In genomic region chr16:20878682-20879147, GRCh38 we compare ENCODE assay signal across 10 cellular contexts. TPM values are rescaled to one million over a fixed set of nuclear protein-coding genes. Genes with fewer than 3 reads are reported as not detected.
DNase-seq lines count a peak whose midpoint lies in the region; ATAC-seq and TF ChIP-seq lines count a peak whose summit lies in the region.
"Had no signal": no experiment of that assay in that cellular context is flagged by ENCODE, and none has a peak within 500 bp of the region (broad histone marks: within the 10 kb centered on the region; RNA-seq: fewer than 3 reads in every experiment).

No MANE protein-coding gene starts in this region.

- H3K36me3 ChIP-seq in heart right ventricle: no peaks in the 10 kb centered on the region

- peak; percentile 3 for ATAC-seq in GM19452 (IDR thresholded peaks at IDR 0.05; ENCODE audit: unreplicated experiment)
- peak; percentile 26 to 94 (median 80) for ATAC-seq in heart right ventricle
- peak; percentile 58 for ATAC-seq in stimulated activated effector memory CD8-positive, alpha-beta T cell treated with anti-CD3 and anti-CD28 coated beads, Interleukin-12 subunit alpha, Interleukin-12 subunit beta, amount 100 ng/mL, for 72 hours
- ATAC-seq in HG03521 (IDR thresholded peaks at IDR 0.05; ENCODE audit: unreplicated experiment): no peak

- H3K27me3 ChIP-seq in heart right ventricle: no peaks in the 10 kb centered on the region

- no peaks in the 10 kb centered on the region for H3K9me3 ChIP-seq in heart right ventricle

- H3K27ac Mint-ChIP-seq in stimulated activated effector memory CD8-positive, alpha-beta T cell treated with anti-CD3 and anti-CD28 coated beads, Interleukin-12 subunit alpha, Interleukin-12 subunit beta, amount 100 ng/mL, for 72 hours: peak overlapping the region; percentile 84

- WGBS in heart right ventricle, 2 donors: 40 to 64% methylated on average over 5 of the region's 5 CpGs

- intact Hi-C loops in heart right ventricle (cut with DNase I): no loop called here

- no peaks in the 10 kb centered on the region for H3K9me3 Mint-ChIP-seq in stimulated activated effector memory CD8-positive, alpha-beta T cell treated with anti-CD3 and anti-CD28 coated beads, Interleukin-12 subunit alpha, Interleukin-12 subunit beta, amount 100 ng/mL, for 72 hours

- peaks cover 36% of the 10 kb centered on the region for H3K36me3 Mint-ChIP-seq in stimulated activated effector memory CD8-positive, alpha-beta T cell treated with anti-CD3 and anti-CD28 coated beads, Interleukin-12 subunit alpha, Interleukin-12 subunit beta, amount 100 ng/mL, for 72 hours

- H3K4me3 Mint-ChIP-seq in stimulated activated effector memory CD8-positive, alpha-beta T cell treated with anti-CD3 and anti-CD28 coated beads, Interleukin-12 subunit alpha, Interleukin-12 subunit beta, amount 100 ng/mL, for 72 hours: peak overlapping the region; percentile 60

- H3K4me1 ChIP-seq in heart right ventricle: peaks cover 8 to 85% (median 63%) of the 10 kb centered on the region in 9 donors

- H3K4me3 ChIP-seq in WI38 (ENCODE audit: low read depth, low read length) (peak overlapping the region; percentile 24; the same call in 1 of the 2 replicates), heart right ventricle (peak overlapping the region in 1 of 10 donors; percentile 0)
- H3K4me3 ChIP-seq: SK-N-MC had no signal

- TF ChIP-seq CTCF in WI38 (IDR thresholded peaks at IDR 0.05; ENCODE audit: low read depth, low read length) (no peak), heart right ventricle (IDR thresholded peaks at IDR 0.05) (no peak)

- DNase-seq in heart right ventricle (no peak), mucosa of gallbladder (ENCODE audit: low spot score) (no peak), NK-92 (lab: John Stamatoyannopoulos, UW; ENCODE audit: unreplicated experiment) (no peak)
- no peak for DNase-seq in stimulated activated effector memory CD8-positive, alpha-beta T cell treated with anti-CD3 and anti-CD28 coated beads, Interleukin-12 subunit alpha, Interleukin-12 subunit beta, amount 100 ng/mL, for 72 hours (ENCODE audit: low spot score in 2 of 2)
- no peak for DNase-seq in stimulated activated naive CD4-positive, alpha-beta T cell (lab: John Stamatoyannopoulos, UW)
- DNase-seq: NCI-H1436 treated with DMSO at 0.1 percent for 48 hours had no signal

- H3K4me1 Mint-ChIP-seq in stimulated activated effector memory CD8-positive, alpha-beta T cell treated with anti-CD3 and anti-CD28 coated beads, Interleukin-12 subunit alpha, Interleukin-12 subunit beta, amount 100 ng/mL, for 72 hours: peaks cover 62% of the 10 kb centered on the region

- peak overlapping the region in 9 of 10 donors; percentile 23 to 78 (median 59) for H3K27ac ChIP-seq in heart right ventricle
- H3K27ac ChIP-seq: SK-N-MC had no signal

RNA-seq across cellular contexts. Expression of gene DCUN1D3, which starts 21.4 kb away (rescaled TPM):
- total RNA-seq in heart right ventricle: 10 to 100 TPM in 6 of 10 donors, 1 to 10 TPM in 4; 7.8 to 32.6 (median 11.2) TPM
- polyA plus RNA-seq in heart right ventricle: 1 to 10 TPM; 3.4 to 4.2 TPM
- 22.2 TPM for total RNA-seq in mucosa of gallbladder

RNA-seq across cellular contexts. Expression of gene LYRM1, which starts 21.9 kb away (rescaled TPM):
- total RNA-seq in heart right ventricle (10 to 100 TPM; 37.4 to 69.1 (median 48.9) TPM), mucosa of gallbladder (28.6 TPM)
- polyA plus RNA-seq in heart right ventricle: 10 to 100 TPM; 59.9 to 69.4 TPM
